In genomic region chr19:1293782-1294621, GRCh38 we compare ENCODE assay signal across 1 cellular context.
TF ChIP-seq lines count a peak whose summit lies in the region.

No MANE protein-coding gene starts in this region.

TF ChIP-seq in GM23338, 12 proteins besides CTCF, POLR2A, EP300 and RAD21:
- no peak for TF ChIP-seq REST (IDR thresholded peaks at IDR 0.05; ENCODE audit: unreplicated experiment)
- no peak for TF ChIP-seq ZNF331 (CRISPR knock-in tag; IDR thresholded peaks at IDR 0.05; ENCODE audit: low read depth)
- no peak for TF ChIP-seq EZH2 (IDR thresholded peaks at IDR 0.05; ENCODE audit: low read depth, unreplicated experiment)
- no peak for TF ChIP-seq STAT1 (IDR thresholded peaks at IDR 0.05; ENCODE audit: unreplicated experiment)
- TF ChIP-seq EZH2phosphoT487 (IDR thresholded peaks at IDR 0.05; ENCODE audit: unreplicated experiment), result no peak
- no peak for TF ChIP-seq ZNF114 (CRISPR knock-in tag; IDR thresholded peaks at IDR 0.05)
TF ChIP-seq in GM23338: peak in this region for 0.
